ENCODE assay signal across 1 cellular context in the genomic region with DNA sequence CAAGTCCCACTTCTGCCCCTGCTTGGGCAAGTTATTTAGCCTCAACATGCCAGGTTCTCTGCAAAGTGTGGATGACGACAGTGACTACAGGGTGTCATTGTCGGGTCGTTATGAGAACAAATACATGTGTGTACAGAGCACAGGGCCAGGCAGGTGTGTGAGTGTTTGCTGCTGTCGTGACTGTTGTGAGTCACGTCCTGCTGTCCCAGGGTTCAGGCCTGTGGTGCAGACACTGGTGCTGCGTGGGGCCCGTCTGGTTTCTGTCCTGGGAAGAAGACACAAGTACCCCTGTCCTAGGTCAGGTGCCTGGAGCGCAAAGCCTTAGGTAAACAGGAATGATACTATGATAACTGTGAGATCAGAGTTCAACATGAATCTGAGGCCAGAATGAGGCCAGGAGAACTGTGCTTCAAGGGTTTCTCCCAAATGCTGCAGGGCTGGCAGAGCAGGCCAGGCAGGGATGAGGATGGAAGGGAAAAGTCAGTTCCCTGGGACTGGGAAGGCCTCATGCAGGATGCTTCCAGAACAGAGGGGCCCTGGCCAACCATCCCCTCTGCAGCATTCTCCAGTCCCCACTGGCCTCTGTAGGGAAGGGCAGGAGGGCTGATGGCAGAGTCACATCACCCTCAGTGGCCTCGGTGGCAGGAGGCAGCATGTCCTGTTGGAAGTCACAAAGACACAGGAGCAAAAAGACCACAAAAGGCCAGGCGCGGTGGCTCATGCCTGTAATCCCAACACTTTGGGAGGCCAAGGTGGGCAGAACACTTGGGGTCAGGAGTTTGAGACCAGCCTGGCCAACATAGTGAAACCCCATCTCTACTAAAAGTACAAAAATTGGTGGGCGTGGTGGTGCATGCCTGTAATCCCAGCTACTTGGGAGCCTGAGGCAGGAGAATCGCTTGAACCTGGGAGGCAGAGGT.
TF ChIP-seq lines count a peak whose summit lies in the region.

No MANE protein-coding gene starts in this region.

TF ChIP-seq in A549, 52 proteins besides CTCF, POLR2A, EP300 and RAD21 (continued from another document):
- TF ChIP-seq, protein P1, sequence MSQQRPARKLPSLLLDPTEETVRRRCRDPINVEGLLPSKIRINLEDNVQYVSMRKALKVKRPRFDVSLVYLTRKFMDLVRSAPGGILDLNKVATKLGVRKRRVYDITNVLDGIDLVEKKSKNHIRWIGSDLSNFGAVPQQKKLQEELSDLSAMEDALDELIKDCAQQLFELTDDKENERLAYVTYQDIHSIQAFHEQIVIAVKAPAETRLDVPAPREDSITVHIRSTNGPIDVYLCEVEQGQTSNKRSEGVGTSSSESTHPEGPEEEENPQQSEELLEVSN (IDR thresholded peaks at IDR 0.05; ENCODE audit: borderline replicate concordance, low read depth) = no peak
- no peak for TF ChIP-seq ZNF302 (CRISPR knock-in tag; IDR thresholded peaks at IDR 0.05)
